15 cellular contexts compared by ENCODE assay signal in the genomic region with DNA sequence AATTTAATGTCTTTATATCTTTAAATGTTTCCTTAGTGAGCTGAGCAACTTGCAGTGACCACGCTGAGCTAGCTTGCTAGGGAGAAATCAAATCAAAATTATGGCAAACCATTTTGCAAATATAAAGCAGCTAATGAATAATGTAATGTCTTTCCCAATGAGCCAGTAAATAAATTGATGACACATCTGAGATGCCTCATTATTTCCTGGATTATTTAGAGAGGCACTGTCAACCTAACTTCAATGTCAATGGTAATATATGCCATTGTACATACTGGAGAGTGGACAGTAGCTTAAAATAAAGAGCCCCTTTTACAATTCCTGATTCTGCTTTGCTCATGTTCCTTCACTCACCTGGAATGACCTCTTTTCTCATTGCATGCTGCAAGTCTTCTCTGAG.
"Had no signal": no experiment of that assay in that cellular context is flagged by ENCODE, and none has a peak within 500 bp of the region (broad histone marks: within the 10 kb centered on the region; RNA-seq: fewer than 3 reads in every experiment).

No MANE protein-coding gene starts in this region.

- DNase-seq: activated CD4-positive, alpha-beta memory T cell treated with anti-CD3 and anti-CD28 coated beads, Interleukin-2, amount 10 ng/mL, durations not matched to agents 7 days and 5 days; activated T-cell treated with anti-CD3 and anti-CD28 coated beads, Interleukin-2, amount 50 U/mL, for 72 hours; aorta; effector CD4-positive, alpha-beta T cell; glutamatergic neuron; stimulated activated CD4-positive, alpha-beta T cell treated with anti-CD3 and anti-CD28 coated beads, Interleukin-1b, Interleukin-23, amount 100 ng/mL, for 48 hours; T-cell; T1000; upper lobe of left lung had no signal

- H3K27ac Mint-ChIP-seq: activated CD4-positive, alpha-beta memory T cell treated with anti-CD3 and anti-CD28 coated beads, Interleukin-2, amount 10 ng/mL, durations not matched to agents 7 days and 5 days; activated T-cell treated with anti-CD3 and anti-CD28 coated beads, Interleukin-2, amount 50 U/mL, for 72 hours; memory B cell; stimulated activated memory B cell treated with anti-CD40 and anti-IgM and Interleukin-4, amounts not matched to agents 10 μg/mL and 1 μg/mL and 100 μg/mL, for 72 hours; T-cell had no signal

- ATAC-seq: activated T-cell treated with anti-CD3 and anti-CD28 coated beads, Interleukin-2, amount 50 U/mL, for 72 hours; left lobe of liver; stimulated activated memory B cell treated with anti-CD40 and anti-IgM and Interleukin-4, amounts not matched to agents 10 μg/mL and 1 μg/mL and 100 μg/mL, for 72 hours; T-cell had no signal

- H3K36me3 ChIP-seq: neutrophil, right atrium auricular region, upper lobe of left lung had no signal

- H3K36me3 Mint-ChIP-seq: memory B cell; stimulated activated memory B cell treated with anti-CD40 and anti-IgM and Interleukin-4, amounts not matched to agents 10 μg/mL and 1 μg/mL and 100 μg/mL, for 72 hours; T-cell had no signal

- H3K9me3 ChIP-seq: neutrophil, upper lobe of left lung had no signal

- H3K4me3 ChIP-seq: right atrium auricular region, upper lobe of left lung had no signal

- H3K4me1 Mint-ChIP-seq: activated CD4-positive, alpha-beta memory T cell treated with anti-CD3 and anti-CD28 coated beads, Interleukin-2, amount 10 ng/mL, durations not matched to agents 7 days and 5 days; memory B cell; stimulated activated memory B cell treated with anti-CD40 and anti-IgM and Interleukin-4, amounts not matched to agents 10 μg/mL and 1 μg/mL and 100 μg/mL, for 72 hours had no signal

- H3K27me3 ChIP-seq: neutrophil, right atrium auricular region, upper lobe of left lung had no signal

- H3K4me3 Mint-ChIP-seq: activated CD4-positive, alpha-beta memory T cell treated with anti-CD3 and anti-CD28 coated beads, Interleukin-2, amount 10 ng/mL, durations not matched to agents 7 days and 5 days; activated T-cell treated with anti-CD3 and anti-CD28 coated beads, Interleukin-2, amount 50 U/mL, for 72 hours; memory B cell; stimulated activated memory B cell treated with anti-CD40 and anti-IgM and Interleukin-4, amounts not matched to agents 10 μg/mL and 1 μg/mL and 100 μg/mL, for 72 hours; T-cell had no signal

- H3K27ac ChIP-seq: neutrophil, VCaP had no signal
